10 cellular contexts compared by ENCODE assay signal in the genomic region with DNA sequence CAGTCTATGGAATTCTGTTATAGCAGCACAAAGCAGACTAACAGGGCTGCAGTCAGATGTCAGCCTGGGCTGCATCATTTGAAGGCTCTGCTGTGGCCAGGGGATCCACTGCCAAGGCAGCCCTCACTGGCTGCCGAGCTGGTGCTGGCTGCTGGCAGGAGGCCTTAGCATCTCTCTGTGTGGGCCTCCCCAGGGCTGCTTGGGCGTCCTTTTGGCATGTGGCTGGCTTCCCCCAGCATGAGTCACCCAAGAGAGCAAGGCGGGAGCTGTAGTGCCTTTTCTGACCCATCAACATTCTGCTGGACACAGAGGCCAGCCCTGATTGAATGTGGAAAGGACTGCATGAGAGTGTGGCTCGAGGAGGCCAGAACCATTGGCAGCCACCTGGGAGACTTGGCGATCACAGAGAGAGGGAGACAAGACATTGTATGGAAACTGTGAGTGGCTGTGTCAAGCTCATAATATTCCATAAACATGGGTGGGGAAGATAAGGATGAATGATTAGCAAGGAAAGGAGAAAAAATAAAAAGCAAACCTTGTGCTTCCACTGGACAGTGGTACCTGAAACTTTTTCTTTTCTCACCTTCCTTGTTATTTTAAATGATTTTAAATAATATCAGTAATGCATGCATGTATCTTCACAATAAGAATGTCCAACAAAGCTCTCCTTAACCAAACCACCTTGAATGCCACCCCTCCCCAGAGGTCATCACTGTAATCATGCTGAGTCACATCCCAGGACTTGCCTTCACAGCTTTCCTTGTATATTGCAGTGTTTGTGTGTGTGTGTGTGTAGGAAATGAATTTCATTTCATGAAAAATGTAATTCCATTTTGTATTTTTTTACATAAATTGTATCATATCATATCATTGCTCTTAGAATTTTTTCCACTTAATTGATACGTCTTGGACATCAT. TPM values are rescaled to one million over a fixed set of nuclear protein-coding genes. Genes with fewer than 3 reads are reported as not detected.
A peak's percentile ranks its signal among the peaks of the same experiment; 100 is the strongest.
DNase-seq lines count a peak whose midpoint lies in the region; ATAC-seq, FAIRE-seq and TF ChIP-seq lines count a peak whose summit lies in the region.
"Had no signal": no experiment of that assay in that cellular context is flagged by ENCODE, and none has a peak within 500 bp of the region (broad histone marks: within the 10 kb centered on the region; RNA-seq: fewer than 3 reads in every experiment).

No MANE protein-coding gene starts in this region.

- TF ChIP-seq CTCF in pancreas (IDR thresholded peaks at IDR 0.05), result no peak

- H3K27ac Mint-ChIP-seq in naive thymus-derived CD4-positive, alpha-beta T cell, result no peak overlapping the region
- H3K27ac Mint-ChIP-seq in T-helper 2 cell treated with Interferon-gamma antibody and Interleukin-4, amounts not matched to agents 5 μg/mL and 100 μg/mL, for 36 hours, result no peak overlapping the region
- H3K27ac Mint-ChIP-seq: T-helper 17 cell had no signal

- H3K9me3 Mint-ChIP-seq in naive thymus-derived CD4-positive, alpha-beta T cell, result peaks cover 0 to 2% (median 0%) of the 10 kb centered on the region in 11 donors
- H3K9me3 Mint-ChIP-seq in T-helper 2 cell treated with Interferon-gamma antibody and Interleukin-4, amounts not matched to agents 5 μg/mL and 100 μg/mL, for 36 hours, result no peaks in the 10 kb centered on the region

- peak; percentile 29 for DNase-seq in DMS53 treated with DMSO at 0.1 percent for 48 hours (lab: John Stamatoyannopoulos, UW; ENCODE audit: unreplicated experiment)
- peak; percentile 28 for DNase-seq in SK-MEL-5 (ENCODE audit: low read depth, low spot score)
- DNase-seq in frontal cortex (ENCODE audit: low spot score in 2 of 2), result peak; percentile 41 to 63
- peak in 4 of 6 donors; percentile 33 to 76 (median 66) for DNase-seq in pancreas
- DNase-seq in naive thymus-derived CD4-positive, alpha-beta T cell, result no peak
- DNase-seq in NCI-H2081 (lab: John Stamatoyannopoulos, UW), result no peak
- DNase-seq in GM12892 (ENCODE audit: insufficient read length), result no peak
- DNase-seq in T-helper 2 cell treated with Interferon-gamma antibody and Interleukin-4, amounts not matched to agents 5 μg/mL and 100 μg/mL, for 36 hours (ENCODE audit: low spot score), result no peak
- DNase-seq: effector memory CD4-positive, alpha-beta T cell; T-helper 17 cell had no signal

- H3K27ac ChIP-seq in pancreas, result peak overlapping the region in 1 of 4 donors; percentile 18
- no peak overlapping the region for H3K27ac ChIP-seq in naive thymus-derived CD4-positive, alpha-beta T cell (ENCODE audit: low read depth, low read length)

- intact Hi-C loops in pancreas (cut with DNase I), result no loop called here
- intact Hi-C loops in naive thymus-derived CD4-positive, alpha-beta T cell (cut with micrococcal nuclease), result no loop called here

- CTCF ChIA-PET in naive thymus-derived CD4-positive, alpha-beta T cell (lab: Charles Lee), result no interaction called here

- H3K27me3 Mint-ChIP-seq in naive thymus-derived CD4-positive, alpha-beta T cell, result peaks cover 0 to 7% (median 4%) of the 10 kb centered on the region in 5 donors
- peaks cover 6% of the 10 kb centered on the region for H3K27me3 Mint-ChIP-seq in T-helper 2 cell treated with Interferon-gamma antibody and Interleukin-4, amounts not matched to agents 5 μg/mL and 100 μg/mL, for 36 hours (ENCODE audit: low read depth)

- no peak overlapping the region for H3K4me3 ChIP-seq in pancreas
- no peak overlapping the region for H3K4me3 ChIP-seq in naive thymus-derived CD4-positive, alpha-beta T cell (ENCODE audit: low read length)

- no peaks in the 10 kb centered on the region for H3K4me1 Mint-ChIP-seq in naive thymus-derived CD4-positive, alpha-beta T cell
- H3K4me1 Mint-ChIP-seq in T-helper 2 cell treated with Interferon-gamma antibody and Interleukin-4, amounts not matched to agents 5 μg/mL and 100 μg/mL, for 36 hours (ENCODE audit: low read depth), result no peaks in the 10 kb centered on the region

- no peak overlapping the region for H3K4me3 Mint-ChIP-seq in naive thymus-derived CD4-positive, alpha-beta T cell
- H3K4me3 Mint-ChIP-seq in T-helper 2 cell treated with Interferon-gamma antibody and Interleukin-4, amounts not matched to agents 5 μg/mL and 100 μg/mL, for 36 hours, result no peak overlapping the region
- H3K4me3 Mint-ChIP-seq: T-helper 17 cell had no signal

- no peaks in the 10 kb centered on the region for H3K27me3 ChIP-seq in pancreas
- no peaks in the 10 kb centered on the region for H3K27me3 ChIP-seq in naive thymus-derived CD4-positive, alpha-beta T cell (ENCODE audit: control insufficient read depth in 2 of 2, insufficient read depth in 2 of 2, low read length in 2 of 2)

- H3K36me3 ChIP-seq in pancreas, result no peaks in the 10 kb centered on the region
- no peaks in the 10 kb centered on the region for H3K36me3 ChIP-seq in naive thymus-derived CD4-positive, alpha-beta T cell (ENCODE audit: control insufficient read depth in 2 of 3, insufficient read depth in 3 of 3, low read length in 3 of 3)

- no peaks in the 10 kb centered on the region for H3K9me3 ChIP-seq in pancreas
- H3K9me3 ChIP-seq in naive thymus-derived CD4-positive, alpha-beta T cell (ENCODE audit: control insufficient read depth in 2 of 3, low read length in 3 of 3), result no peaks in the 10 kb centered on the region

- TF ChIP-seq POLR2A in GM12892 (IDR thresholded peaks at IDR 0.05; ENCODE audit: low read depth, low read length), result no peak

- no peak for FAIRE-seq in frontal cortex (lab: Jason Lieb, UNC)
- FAIRE-seq in pancreas (lab: Jason Lieb, UNC), result no peak
- FAIRE-seq in GM12892 (lab: Jason Lieb, UNC), result no peak

- POLR2A ChIA-PET in naive thymus-derived CD4-positive, alpha-beta T cell (lab: Charles Lee), result no interaction called here

- H3K36me3 Mint-ChIP-seq in naive thymus-derived CD4-positive, alpha-beta T cell, result no peaks in the 10 kb centered on the region
- no peaks in the 10 kb centered on the region for H3K36me3 Mint-ChIP-seq in T-helper 2 cell treated with Interferon-gamma antibody and Interleukin-4, amounts not matched to agents 5 μg/mL and 100 μg/mL, for 36 hours (ENCODE audit: low read depth)

- peak; percentile 77 to 81 (median 78) for ATAC-seq in pancreas
- ATAC-seq in naive thymus-derived CD4-positive, alpha-beta T cell, result no peak
- ATAC-seq: T-helper 17 cell had no signal

- 53 to 55% methylated on average over 6 of the region's 6 CpGs for WGBS in pancreas, 2 donors

- in situ Hi-C loops in SK-MEL-5 (cut with HindIII; ENCODE audit: low pct_unique_long_range_greater_than_20kb, low sequenced_read_pairs), result no loop called here

- no peaks in the 10 kb centered on the region for H3K4me1 ChIP-seq in pancreas
- no peaks in the 10 kb centered on the region for H3K4me1 ChIP-seq in naive thymus-derived CD4-positive, alpha-beta T cell (ENCODE audit: control insufficient read depth in 2 of 2, insufficient read depth in 2 of 2, low read length in 2 of 2)

RNA-seq across cellular contexts. Expression of gene VSX1, which starts 55.0 kb away (rescaled TPM):
- total RNA-seq in SK-MEL-5 (2014; rRNA removed; shearing (Covaris generic)), result not detected in 2 replicates
- polyA plus RNA-seq in SK-MEL-5 (2015; cell fraction: cytosol; rRNA removed), result not detected in 2 replicates
- not detected in 2 replicates for polyA plus RNA-seq in SK-MEL-5 (2015; cell fraction: nucleus; rRNA removed)
- total RNA-seq in frontal cortex (not detected), pancreas (under 1 TPM; 0.13 to 0.31 (median 0.23) TPM)
- polyA plus RNA-seq in pancreas, result under 1 TPM; 0.08 to 0.77 TPM
- total RNA-seq in naive thymus-derived CD4-positive, alpha-beta T cell, result not detected
- not detected for polyA plus RNA-seq in naive thymus-derived CD4-positive, alpha-beta T cell
- polyA plus RNA-seq in GM12892 (2012; ENCODE audit: missing spikeins), result not detected
- total RNA-seq: T-helper 17 cell had no signal

RNA-seq across cellular contexts. Expression of gene ENTPD6, which starts 58.6 kb away (rescaled TPM):
- 236 and 241 TPM in 2 replicates for total RNA-seq in SK-MEL-5 (2014; rRNA removed; shearing (Covaris generic))
- 385 and 433 TPM in 2 replicates for polyA plus RNA-seq in SK-MEL-5 (2015; cell fraction: cytosol; rRNA removed)
- polyA plus RNA-seq in SK-MEL-5 (2015; cell fraction: nucleus; rRNA removed), result 1,025 and 1,164 TPM in 2 replicates
- total RNA-seq in frontal cortex (48.5 TPM), pancreas (10 to 100 TPM; 31.4 to 63.0 (median 41.6) TPM)
- polyA plus RNA-seq in pancreas, result 10 to 100 TPM; 99.0 to 99.3 TPM
- total RNA-seq in naive thymus-derived CD4-positive, alpha-beta T cell, result 100 to 1,000 TPM in 2 of 5 experiments, 10 to 100 TPM in 3; 41.1 to 108 (median 74.4) TPM
- 10 to 100 TPM; 43.7 to 56.9 TPM for polyA plus RNA-seq in naive thymus-derived CD4-positive, alpha-beta T cell
- polyA plus RNA-seq in GM12892 (2012; ENCODE audit: missing spikeins), result 19.6 TPM

Comparison
In these comparisons a context has a peak if more than half of its experiments do, and no peak if none do; other contexts are left out.
1. DNase-seq: peak in DMS53 treated with DMSO at 0.1 percent for 48 hours (single experiment), SK-MEL-5 (single experiment), frontal cortex (2 of 2) and pancreas (4 of 6); none in naive thymus-derived CD4-positive, alpha-beta T cell (0 of 9), NCI-H2081 (0 of 2), GM12892 (single experiment) and T-helper 2 cell treated with Interferon-gamma antibody and Interleukin-4, amounts not matched to agents 5 μg/mL and 100 μg/mL, for 36 hours (single experiment).